Comparison of ENCODE assay signal across 1 cellular context in the genomic region with DNA sequence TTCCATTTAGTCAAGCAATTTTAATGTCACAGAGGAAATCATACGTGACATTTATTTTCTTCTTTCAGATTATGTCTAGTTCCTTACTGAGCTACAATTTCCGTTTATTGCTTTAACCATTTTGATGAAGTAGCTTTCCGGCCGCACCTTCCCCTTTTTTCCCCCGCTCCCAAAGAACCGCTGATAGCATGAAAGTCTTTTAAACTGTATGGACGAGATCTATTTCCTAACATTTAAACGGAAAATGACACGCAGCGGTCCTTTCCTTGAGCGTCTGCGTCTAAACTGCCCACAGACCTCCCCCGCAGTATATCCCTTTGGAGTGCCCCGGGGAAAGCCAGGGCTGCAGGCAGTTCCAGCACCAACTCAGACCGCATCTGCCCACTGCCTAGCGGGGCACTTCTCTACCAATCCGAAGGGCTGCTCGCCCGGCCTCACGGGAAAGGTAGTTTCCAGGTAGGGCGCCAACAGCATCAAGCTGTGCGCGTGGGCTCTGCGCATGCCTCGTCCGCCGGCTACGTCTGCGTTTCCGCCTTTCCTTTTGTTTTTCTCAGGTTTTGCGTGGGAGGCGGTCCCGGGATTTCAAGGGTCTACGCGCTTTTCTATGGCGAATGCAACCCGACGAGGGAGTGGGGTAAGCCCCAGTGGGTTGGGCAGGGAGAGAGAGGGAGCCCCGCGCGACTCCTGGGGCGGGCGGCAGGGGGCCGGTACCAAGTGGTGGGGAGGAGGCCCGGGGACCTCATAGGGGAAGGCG.
A peak's percentile ranks its signal among the peaks of the same experiment; 100 is the strongest.
TF ChIP-seq lines count a peak whose summit lies in the region.

A gene (plus strand): TSS at position 526 of the 754 bp plus-strand sequence. CDS start 1,667 bp downstream, outside the sequence.

TF ChIP-seq in HepG2, 621 proteins besides CTCF, POLR2A, EP300 and RAD21 (continued from another document and continues in another):
- TF ChIP-seq, protein P1, sequence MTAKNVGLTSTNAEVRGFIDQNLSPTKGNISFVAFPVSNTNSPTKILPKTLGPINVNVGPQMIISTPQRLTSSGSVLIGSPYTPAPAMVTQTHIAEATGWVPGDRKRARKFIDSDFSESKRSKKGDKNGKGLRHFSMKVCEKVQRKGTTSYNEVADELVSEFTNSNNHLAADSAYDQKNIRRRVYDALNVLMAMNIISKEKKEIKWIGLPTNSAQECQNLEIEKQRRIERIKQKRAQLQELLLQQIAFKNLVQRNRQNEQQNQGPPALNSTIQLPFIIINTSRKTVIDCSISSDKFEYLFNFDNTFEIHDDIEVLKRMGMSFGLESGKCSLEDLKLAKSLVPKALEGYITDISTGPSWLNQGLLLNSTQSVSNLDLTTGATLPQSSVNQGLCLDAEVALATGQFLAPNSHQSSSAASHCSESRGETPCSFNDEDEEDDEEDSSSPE (CRISPR knock-in tag; IDR thresholded peaks at IDR 0.05) = peak; percentile 73
- TF ChIP-seq CENPT (CRISPR knock-in tag; IDR thresholded peaks at IDR 0.05; ENCODE audit: low read depth) (no peak), ZNF101 (CRISPR knock-in tag; IDR thresholded peaks at IDR 0.05; ENCODE audit: borderline replicate concordance, low read depth) (no peak), ZNF737 (CRISPR knock-in tag; IDR thresholded peaks at IDR 0.05; ENCODE audit: borderline replicate concordance) (no peak), KLF16 (CRISPR knock-in tag; IDR thresholded peaks at IDR 0.05) (no peak; a peak in 1 of 4 replicates), NR2F2 (IDR thresholded peaks at IDR 0.05; ENCODE audit: borderline replicate concordance, low read depth) (no peak; the same call in 1 of the 2 replicates), GABPB1 (CRISPR knock-in tag; IDR thresholded peaks at IDR 0.05) (peak; percentile 91), ZNF33A (CRISPR knock-in tag; IDR thresholded peaks at IDR 0.05; ENCODE audit: borderline replicate concordance) (no peak), HOXA3 (CRISPR knock-in tag; IDR thresholded peaks at IDR 0.05) (peak; percentile 48), ZNF296 (CRISPR knock-in tag; conservative IDR thresholded peaks at IDR 0.05) (no peak), YY1 (IDR thresholded peaks at IDR 0.05; ENCODE audit: insufficient read depth, insufficient replicate concordance, low read depth, low read length) (peak; percentile 33), ZNF326 (CRISPR knock-in tag; IDR thresholded peaks at IDR 0.05; ENCODE audit: borderline replicate concordance) (no peak), ZNF577 (CRISPR knock-in tag; IDR thresholded peaks at IDR 0.05; ENCODE audit: borderline replicate concordance, low read depth) (no peak), ZNF274 (CRISPR knock-in tag; IDR thresholded peaks at IDR 0.05) (no peak; the same call in 1 of the 2 replicates), ZNF670 (CRISPR knock-in tag; IDR thresholded peaks at IDR 0.05; ENCODE audit: borderline replicate concordance) (0 out of 2 replicates have a peak, but pooled peaks have one; percentile 60), ZNF33B (CRISPR knock-in tag; IDR thresholded peaks at IDR 0.05) (no peak), FOXC1 (CRISPR knock-in tag; IDR thresholded peaks at IDR 0.05; ENCODE audit: borderline replicate concordance) (peak; percentile 61; the same call in 1 of the 2 replicates), ZNF225 (CRISPR knock-in tag; IDR thresholded peaks at IDR 0.05) (peak; percentile 8; the same call in 1 of the 2 replicates), SAFB2 (CRISPR knock-in tag; IDR thresholded peaks at IDR 0.05; ENCODE audit: borderline replicate concordance, low read depth) (no peak; the same call in 1 of the 2 replicates), NCOA2 (CRISPR knock-in tag; IDR thresholded peaks at IDR 0.05) (0 out of 2 replicates have a peak, but pooled peaks have one; percentile 5), PHF5A (CRISPR knock-in tag; IDR thresholded peaks at IDR 0.05; ENCODE audit: low read depth, unreplicated experiment) (no peak), ZNF605 (CRISPR knock-in tag; IDR thresholded peaks at IDR 0.05) (peak; percentile 83; the same call in 1 of the 2 replicates), XBP1 (CRISPR knock-in tag; IDR thresholded peaks at IDR 0.05) (no peak), ZFP62 (CRISPR knock-in tag; IDR thresholded peaks at IDR 0.05) (no peak), PHF8 (CRISPR knock-in tag; IDR thresholded peaks at IDR 0.05) (peak; percentile 84; the same call in 1 of the 2 replicates), RBM22 (optimal IDR thresholded peaks at IDR 0.05; ENCODE audit: low read length) (no peak), HNRNPK (IDR thresholded peaks at IDR 0.05; ENCODE audit: low read depth, low read length, poor library complexity, severe bottlenecking) (no peak), ZNF292 (CRISPR knock-in tag; IDR thresholded peaks at IDR 0.05; ENCODE audit: borderline replicate concordance, low read depth) (peak; percentile 61; the same call in 1 of the 2 replicates), TOPORS (CRISPR knock-in tag; IDR thresholded peaks at IDR 0.05) (no peak), ZNF333 (CRISPR knock-in tag; IDR thresholded peaks at IDR 0.05; ENCODE audit: borderline replicate concordance) (0 out of 2 replicates have a peak, but pooled peaks have one; percentile 18), STAG1 (CRISPR knock-in tag; IDR thresholded peaks at IDR 0.05) (peak; percentile 16; the same call in 1 of the 2 replicates), ZSCAN31 (CRISPR knock-in tag; IDR thresholded peaks at IDR 0.05; ENCODE audit: low read depth) (peak; percentile 84), ZKSCAN5 (CRISPR knock-in tag; IDR thresholded peaks at IDR 0.05) (no peak), TAF15 (IDR thresholded peaks at IDR 0.05; ENCODE audit: low read depth, low read length, poor library complexity, severe bottlenecking) (no peak), FOXK1 (CRISPR knock-in tag; IDR thresholded peaks at IDR 0.05; ENCODE audit: borderline replicate concordance, low read depth) (no peak; the same call in 1 of the 2 replicates), ZNF263 (CRISPR knock-in tag; IDR thresholded peaks at IDR 0.05) (no peak; the same call in 1 of the 2 replicates), FOXM1 (CRISPR knock-in tag; IDR thresholded peaks at IDR 0.05) (no peak), ZFP37 (CRISPR knock-in tag; IDR thresholded peaks at IDR 0.05; ENCODE audit: borderline replicate concordance) (no peak)
- TF ChIP-seq, protein P2, sequence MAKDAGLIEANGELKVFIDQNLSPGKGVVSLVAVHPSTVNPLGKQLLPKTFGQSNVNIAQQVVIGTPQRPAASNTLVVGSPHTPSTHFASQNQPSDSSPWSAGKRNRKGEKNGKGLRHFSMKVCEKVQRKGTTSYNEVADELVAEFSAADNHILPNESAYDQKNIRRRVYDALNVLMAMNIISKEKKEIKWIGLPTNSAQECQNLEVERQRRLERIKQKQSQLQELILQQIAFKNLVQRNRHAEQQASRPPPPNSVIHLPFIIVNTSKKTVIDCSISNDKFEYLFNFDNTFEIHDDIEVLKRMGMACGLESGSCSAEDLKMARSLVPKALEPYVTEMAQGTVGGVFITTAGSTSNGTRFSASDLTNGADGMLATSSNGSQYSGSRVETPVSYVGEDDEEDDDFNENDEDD (CRISPR knock-in tag; IDR thresholded peaks at IDR 0.05; ENCODE audit: borderline replicate concordance) = peak; percentile 42; the same call in 1 of the 2 replicates
- TF ChIP-seq, protein P3, sequence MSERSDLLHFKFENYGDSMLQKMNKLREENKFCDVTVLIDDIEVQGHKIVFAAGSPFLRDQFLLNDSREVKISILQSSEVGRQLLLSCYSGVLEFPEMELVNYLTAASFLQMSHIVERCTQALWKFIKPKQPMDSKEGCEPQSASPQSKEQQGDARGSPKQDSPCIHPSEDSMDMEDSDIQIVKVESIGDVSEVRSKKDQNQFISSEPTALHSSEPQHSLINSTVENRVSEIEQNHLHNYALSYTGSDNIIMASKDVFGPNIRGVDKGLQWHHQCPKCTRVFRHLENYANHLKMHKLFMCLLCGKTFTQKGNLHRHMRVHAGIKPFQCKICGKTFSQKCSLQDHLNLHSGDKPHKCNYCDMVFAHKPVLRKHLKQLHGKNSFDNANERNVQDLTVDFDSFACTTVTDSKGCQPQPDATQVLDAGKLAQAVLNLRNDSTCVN (CRISPR knock-in tag; IDR thresholded peaks at IDR 0.05; ENCODE audit: borderline replicate concordance) = no peak; the same call in 1 of the 2 replicates
- TF ChIP-seq, protein P4, sequence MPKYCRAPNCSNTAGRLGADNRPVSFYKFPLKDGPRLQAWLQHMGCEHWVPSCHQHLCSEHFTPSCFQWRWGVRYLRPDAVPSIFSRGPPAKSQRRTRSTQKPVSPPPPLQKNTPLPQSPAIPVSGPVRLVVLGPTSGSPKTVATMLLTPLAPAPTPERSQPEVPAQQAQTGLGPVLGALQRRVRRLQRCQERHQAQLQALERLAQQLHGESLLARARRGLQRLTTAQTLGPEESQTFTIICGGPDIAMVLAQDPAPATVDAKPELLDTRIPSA (CRISPR knock-in tag; IDR thresholded peaks at IDR 0.05; ENCODE audit: borderline replicate concordance) = no peak
- TF ChIP-seq, protein P5, sequence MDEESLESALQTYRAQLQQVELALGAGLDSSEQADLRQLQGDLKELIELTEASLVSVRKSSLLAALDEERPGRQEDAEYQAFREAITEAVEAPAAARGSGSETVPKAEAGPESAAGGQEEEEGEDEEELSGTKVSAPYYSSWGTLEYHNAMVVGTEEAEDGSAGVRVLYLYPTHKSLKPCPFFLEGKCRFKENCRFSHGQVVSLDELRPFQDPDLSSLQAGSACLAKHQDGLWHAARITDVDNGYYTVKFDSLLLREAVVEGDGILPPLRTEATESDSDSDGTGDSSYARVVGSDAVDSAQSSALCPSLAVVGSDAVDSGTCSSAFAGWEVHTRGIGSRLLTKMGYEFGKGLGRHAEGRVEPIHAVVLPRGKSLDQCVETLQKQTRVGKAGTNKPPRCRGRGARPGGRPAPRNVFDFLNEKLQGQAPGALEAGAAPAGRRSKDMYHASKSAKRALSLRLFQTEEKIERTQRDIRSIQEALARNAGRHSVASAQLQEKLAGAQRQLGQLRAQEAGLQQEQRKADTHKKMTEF (CRISPR knock-in tag; IDR thresholded peaks at IDR 0.05) = peak; percentile 60
- TF ChIP-seq, protein P6, sequence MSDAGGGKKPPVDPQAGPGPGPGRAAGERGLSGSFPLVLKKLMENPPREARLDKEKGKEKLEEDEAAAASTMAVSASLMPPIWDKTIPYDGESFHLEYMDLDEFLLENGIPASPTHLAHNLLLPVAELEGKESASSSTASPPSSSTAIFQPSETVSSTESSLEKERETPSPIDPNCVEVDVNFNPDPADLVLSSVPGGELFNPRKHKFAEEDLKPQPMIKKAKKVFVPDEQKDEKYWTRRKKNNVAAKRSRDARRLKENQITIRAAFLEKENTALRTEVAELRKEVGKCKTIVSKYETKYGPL (CRISPR knock-in tag; IDR thresholded peaks at IDR 0.05) = no peak
- TF ChIP-seq, protein P7, sequence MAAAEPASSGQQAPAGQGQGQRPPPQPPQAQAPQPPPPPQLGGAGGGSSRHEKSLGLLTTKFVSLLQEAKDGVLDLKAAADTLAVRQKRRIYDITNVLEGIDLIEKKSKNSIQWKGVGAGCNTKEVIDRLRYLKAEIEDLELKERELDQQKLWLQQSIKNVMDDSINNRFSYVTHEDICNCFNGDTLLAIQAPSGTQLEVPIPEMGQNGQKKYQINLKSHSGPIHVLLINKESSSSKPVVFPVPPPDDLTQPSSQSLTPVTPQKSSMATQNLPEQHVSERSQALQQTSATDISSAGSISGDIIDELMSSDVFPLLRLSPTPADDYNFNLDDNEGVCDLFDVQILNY (CRISPR knock-in tag; conservative IDR thresholded peaks at IDR 0.05) = peak; percentile 79
- TF ChIP-seq, protein P8, sequence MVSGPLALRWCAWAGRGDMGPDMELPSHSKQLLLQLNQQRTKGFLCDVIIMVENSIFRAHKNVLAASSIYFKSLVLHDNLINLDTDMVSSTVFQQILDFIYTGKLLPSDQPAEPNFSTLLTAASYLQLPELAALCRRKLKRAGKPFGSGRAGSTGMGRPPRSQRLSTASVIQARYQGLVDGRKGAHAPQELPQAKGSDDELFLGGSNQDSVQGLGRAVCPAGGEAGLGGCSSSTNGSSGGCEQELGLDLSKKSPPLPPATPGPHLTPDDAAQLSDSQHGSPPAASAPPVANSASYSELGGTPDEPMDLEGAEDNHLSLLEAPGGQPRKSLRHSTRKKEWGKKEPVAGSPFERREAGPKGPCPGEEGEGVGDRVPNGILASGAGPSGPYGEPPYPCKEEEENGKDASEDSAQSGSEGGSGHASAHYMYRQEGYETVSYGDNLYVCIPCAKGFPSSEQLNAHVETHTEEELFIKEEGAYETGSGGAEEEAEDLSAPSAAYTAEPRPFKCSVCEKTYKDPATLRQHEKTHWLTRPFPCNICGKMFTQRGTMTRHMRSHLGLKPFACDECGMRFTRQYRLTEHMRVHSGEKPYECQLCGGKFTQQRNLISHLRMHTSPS (CRISPR knock-in tag; IDR thresholded peaks at IDR 0.05; ENCODE audit: low read depth) = peak; percentile 71; the same call in 1 of the 2 replicates
- TF ChIP-seq, protein P9, sequence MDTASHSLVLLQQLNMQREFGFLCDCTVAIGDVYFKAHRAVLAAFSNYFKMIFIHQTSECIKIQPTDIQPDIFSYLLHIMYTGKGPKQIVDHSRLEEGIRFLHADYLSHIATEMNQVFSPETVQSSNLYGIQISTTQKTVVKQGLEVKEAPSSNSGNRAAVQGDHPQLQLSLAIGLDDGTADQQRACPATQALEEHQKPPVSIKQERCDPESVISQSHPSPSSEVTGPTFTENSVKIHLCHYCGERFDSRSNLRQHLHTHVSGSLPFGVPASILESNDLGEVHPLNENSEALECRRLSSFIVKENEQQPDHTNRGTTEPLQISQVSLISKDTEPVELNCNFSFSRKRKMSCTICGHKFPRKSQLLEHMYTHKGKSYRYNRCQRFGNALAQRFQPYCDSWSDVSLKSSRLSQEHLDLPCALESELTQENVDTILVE (CRISPR knock-in tag; IDR thresholded peaks at IDR 0.05) = no peak; the same call in none of the 2 replicates
- TF ChIP-seq, protein P10, sequence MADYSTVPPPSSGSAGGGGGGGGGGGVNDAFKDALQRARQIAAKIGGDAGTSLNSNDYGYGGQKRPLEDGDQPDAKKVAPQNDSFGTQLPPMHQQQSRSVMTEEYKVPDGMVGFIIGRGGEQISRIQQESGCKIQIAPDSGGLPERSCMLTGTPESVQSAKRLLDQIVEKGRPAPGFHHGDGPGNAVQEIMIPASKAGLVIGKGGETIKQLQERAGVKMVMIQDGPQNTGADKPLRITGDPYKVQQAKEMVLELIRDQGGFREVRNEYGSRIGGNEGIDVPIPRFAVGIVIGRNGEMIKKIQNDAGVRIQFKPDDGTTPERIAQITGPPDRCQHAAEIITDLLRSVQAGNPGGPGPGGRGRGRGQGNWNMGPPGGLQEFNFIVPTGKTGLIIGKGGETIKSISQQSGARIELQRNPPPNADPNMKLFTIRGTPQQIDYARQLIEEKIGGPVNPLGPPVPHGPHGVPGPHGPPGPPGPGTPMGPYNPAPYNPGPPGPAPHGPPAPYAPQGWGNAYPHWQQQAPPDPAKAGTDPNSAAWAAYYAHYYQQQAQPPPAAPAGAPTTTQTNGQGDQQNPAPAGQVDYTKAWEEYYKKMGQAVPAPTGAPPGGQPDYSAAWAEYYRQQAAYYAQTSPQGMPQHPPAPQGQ (CRISPR knock-in tag; IDR thresholded peaks at IDR 0.05; ENCODE audit: borderline replicate concordance) = no peak
